ENCODE assay signal across 16 cellular contexts in the genomic region with DNA sequence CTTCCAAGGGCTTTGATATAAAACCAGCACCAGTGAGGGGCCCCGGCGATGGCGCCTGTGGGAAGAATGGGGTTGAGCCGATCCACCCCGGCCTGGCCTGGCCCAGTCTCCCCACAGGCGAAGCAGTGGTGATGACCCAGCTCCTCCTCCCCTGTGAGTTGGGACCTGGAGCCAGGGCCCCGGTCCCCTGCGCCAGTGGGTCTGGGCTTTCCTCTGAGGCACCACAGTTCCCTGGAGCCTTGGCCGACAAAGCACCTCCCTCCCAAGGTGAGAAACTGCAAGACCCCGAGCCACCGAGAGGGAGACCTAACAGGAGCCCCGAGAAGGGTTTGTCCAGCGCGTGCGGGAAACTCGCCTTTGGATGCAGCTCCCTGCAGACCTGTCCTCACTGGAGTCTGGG.
"Had no signal": no experiment of that assay in that cellular context is flagged by ENCODE, and none has a peak within 500 bp of the region (broad histone marks: within the 10 kb centered on the region; RNA-seq: fewer than 3 reads in every experiment).

No MANE protein-coding gene starts in this region.

- DNase-seq: activated CD4-positive, alpha-beta T cell treated with anti-CD3 and anti-CD28 coated beads for 1 hour; activated CD4-positive, alpha-beta T cell treated with anti-CD3 and anti-CD28 coated beads, Interleukin-2, amount 50 U/mL, for 4 hours; activated gamma-delta T cell treated with Interleukin-2 at 50 U/mL for 16 hours; activated naive CD8-positive, alpha-beta T cell treated with anti-CD3 and anti-CD28 coated beads, Interleukin-2, amount 10 ng/mL, durations not matched to agents 7 days and 5 days; activated T-cell treated with anti-CD3 and anti-CD28 coated beads, Interleukin-2, amount 50 U/mL, for 48 hours; brain microvascular endothelial cell; cerebellar nuclear complex; left colon; natural killer cell; right cardiac atrium; SK-N-SH; stomach; T-helper 9 cell had no signal

- H3K4me2 ChIP-seq: SK-N-SH had no signal

- FAIRE-seq: frontal cortex had no signal

- H3K9me3 ChIP-seq: SK-N-SH, uterus had no signal

- H3K9ac ChIP-seq: SK-N-SH had no signal

- H3K27me3 ChIP-seq: brain microvascular endothelial cell, uterus had no signal

- H3K4me3 ChIP-seq: stomach, uterus had no signal

- H3K36me3 ChIP-seq: brain microvascular endothelial cell, stomach, uterus had no signal

- ATAC-seq: left colon, natural killer cell, right cardiac atrium, T-cell had no signal

- H3K27ac ChIP-seq: brain microvascular endothelial cell, stomach, uterus had no signal

- H3K4me1 ChIP-seq: stomach, uterus had no signal
